In genomic region chr4:82704156-82704555, GRCh38 we compare ENCODE assay signal across 14 cellular contexts.
"Had no signal": no experiment of that assay in that cellular context is flagged by ENCODE, and none has a peak within 500 bp of the region (broad histone marks: within the 10 kb centered on the region; RNA-seq: fewer than 3 reads in every experiment).

No MANE protein-coding gene starts in this region.

- H3K4me3 ChIP-seq: coronary artery, hepatocyte, neural progenitor cell had no signal

- DNase-seq: activated CD4-positive, alpha-beta T cell treated with anti-CD3 and anti-CD28 coated beads for 1 hour; activated CD4-positive, alpha-beta T cell treated with anti-CD3 and anti-CD28 coated beads, Interleukin-2, amount 50 U/mL, for 4 hours; activated naive CD4-positive, alpha-beta T cell treated with Interleukin-2 at 50 U/mL for 16 hours; activated naive CD8-positive, alpha-beta T cell treated with anti-CD3 and anti-CD28 coated beads, Interleukin-2, amount 50 U/mL, for 24 hours; activated T-cell treated with anti-CD3 and anti-CD28 coated beads for 4 hours; caudate nucleus; naive B cell; stimulated activated CD4-positive, alpha-beta T cell treated with anti-CD3 and anti-CD28 coated beads, Interleukin-12 subunit alpha, Interleukin-12 subunit beta, amount 100 ng/mL, for 4 hours; stimulated activated CD4-positive, alpha-beta T cell treated with anti-CD3 and anti-CD28 coated beads, Interleukin-2, amount 100 ng/mL, for 24 hours; T-helper 9 cell had no signal

- H3K4me1 Mint-ChIP-seq: activated naive CD8-positive, alpha-beta T cell treated with anti-CD3 and anti-CD28 coated beads, Interleukin-2, amount 50 U/mL, for 24 hours; naive B cell had no signal

- H3K36me3 ChIP-seq: neural progenitor cell had no signal

- H3K4me3 Mint-ChIP-seq: activated naive CD8-positive, alpha-beta T cell treated with anti-CD3 and anti-CD28 coated beads, Interleukin-2, amount 50 U/mL, for 24 hours; naive B cell; neural progenitor cell had no signal

- H3K9ac ChIP-seq: neural progenitor cell, parathyroid adenoma had no signal

- H3K79me2 ChIP-seq: hepatocyte, parathyroid adenoma had no signal

- H3K27ac ChIP-seq: coronary artery, hepatocyte, neural progenitor cell, parathyroid adenoma had no signal

- H3K4me1 ChIP-seq: neural progenitor cell had no signal

- H3K27ac Mint-ChIP-seq: activated naive CD8-positive, alpha-beta T cell treated with anti-CD3 and anti-CD28 coated beads, Interleukin-2, amount 50 U/mL, for 24 hours; naive B cell; neural progenitor cell had no signal

- H3K9me3 Mint-ChIP-seq: activated naive CD8-positive, alpha-beta T cell treated with anti-CD3 and anti-CD28 coated beads, Interleukin-2, amount 50 U/mL, for 24 hours; naive B cell; neural progenitor cell had no signal

- H3K4me2 ChIP-seq: hepatocyte, neural progenitor cell had no signal

- H3K27me3 Mint-ChIP-seq: activated naive CD8-positive, alpha-beta T cell treated with anti-CD3 and anti-CD28 coated beads, Interleukin-2, amount 50 U/mL, for 24 hours had no signal

- H3K27me3 ChIP-seq: hepatocyte, neural progenitor cell had no signal

- H2AFZ ChIP-seq: hepatocyte, neural progenitor cell, parathyroid adenoma had no signal

- H3K36me3 Mint-ChIP-seq: naive B cell had no signal
